Comparison of ENCODE assay signal across 14 cellular contexts in genomic region chr16:896261-897199, GRCh38.
"Had no signal": no experiment of that assay in that cellular context is flagged by ENCODE, and none has a peak within 500 bp of the region (broad histone marks: within the 10 kb centered on the region; RNA-seq: fewer than 3 reads in every experiment).

No MANE protein-coding gene starts in this region.

- H3K27ac ChIP-seq: ascending aorta, cardiac muscle cell, colonic mucosa, prostate gland, vagina had no signal

- H3K9me3 ChIP-seq: ascending aorta, colonic mucosa, prostate gland, vagina had no signal

- H3K4me3 ChIP-seq: ascending aorta, cardiac muscle cell, colonic mucosa, prostate gland, vagina had no signal

- H3K36me3 ChIP-seq: cardiac muscle cell, colonic mucosa, prostate gland had no signal

- DNase-seq: activated CD4-positive, alpha-beta memory T cell treated with anti-CD3 and anti-CD28 coated beads, Interleukin-2, amount 10 ng/mL, durations not matched to agents 7 days and 5 days; activated naive CD4-positive, alpha-beta T cell; activated T-cell treated with anti-CD3 and anti-CD28 coated beads, Interleukin-2, amount 50 U/mL, for 72 hours; colonic mucosa; effector CD4-positive, alpha-beta T cell; foreskin melanocyte; stimulated activated CD4-positive, alpha-beta T cell treated with anti-CD3 and anti-CD28 coated beads, Interleukin-12 subunit alpha, Interleukin-12 subunit beta, amount 100 ng/mL, for 4 hours; stimulated activated naive CD8-positive, alpha-beta T cell treated with anti-CD3 and anti-CD28 coated beads, Interleukin-15, Interleukin-2, amounts not matched to agents 100 U/mL and 50 U/mL, for 24 hours; T-helper 9 cell had no signal

- ATAC-seq: activated T-cell treated with anti-CD3 and anti-CD28 coated beads, Interleukin-2, amount 50 U/mL, for 72 hours; stimulated activated naive CD8-positive, alpha-beta T cell treated with anti-CD3 and anti-CD28 coated beads, Interleukin-15, Interleukin-2, amounts not matched to agents 100 U/mL and 50 U/mL, for 24 hours had no signal

- H3K4me1 ChIP-seq: ascending aorta, colonic mucosa, prostate gland, vagina had no signal

- FAIRE-seq: endothelial cell of umbilical vein had no signal

- H3K27me3 ChIP-seq: ascending aorta, cardiac muscle cell, colonic mucosa, vagina had no signal
